Comparison of ENCODE assay signal across 15 cellular contexts in genomic region chr7:1942704-1943294, GRCh38.
DNase-seq lines count a peak whose midpoint lies in the region; ATAC-seq and TF ChIP-seq lines count a peak whose summit lies in the region.
"Had no signal": no experiment of that assay in that cellular context is flagged by ENCODE, and none has a peak within 500 bp of the region (broad histone marks: within the 10 kb centered on the region; RNA-seq: fewer than 3 reads in every experiment).

No MANE protein-coding gene starts in this region.

- no peaks in the 10 kb centered on the region for H3K27me3 ChIP-seq in ectodermal cell (ENCODE audit: control insufficient read depth, insufficient read depth, low read length, poor library complexity, severe bottlenecking)
- no peaks in the 10 kb centered on the region for H3K27me3 ChIP-seq in neuronal stem cell (ENCODE audit: control insufficient read depth in 3 of 3, insufficient read depth in 3 of 3, low read depth in 1 of 3, low read length in 3 of 3)
- no peaks in the 10 kb centered on the region for H3K27me3 ChIP-seq in gastroesophageal sphincter
- H3K27me3 ChIP-seq: left lung had no signal

- H2BK15ac ChIP-seq in neuronal stem cell (ENCODE audit: low read length), result no peak overlapping the region

- no peak for TF ChIP-seq EP300 in gastroesophageal sphincter (IDR thresholded peaks at IDR 0.05)

- H3K27ac ChIP-seq in ectodermal cell (ENCODE audit: insufficient read depth, low read depth, low read length, poor library complexity, severe bottlenecking), result peak overlapping the region; percentile 16
- H3K27ac ChIP-seq in neuronal stem cell (replicated peaks; ENCODE audit: low read length), result no peak overlapping the region
- no peak overlapping the region for H3K27ac ChIP-seq in gastroesophageal sphincter
- H3K27ac ChIP-seq: WERI-Rb-1 had no signal

- WGBS in ectodermal cell, 2 experiments, result 66 to 67% methylated on average over 10 of the region's 10 CpGs
- WGBS in neuronal stem cell (ENCODE audit: extremely low coverage in 2 of 2, insufficient read length in 2 of 2, insufficient replicate concordance in 1 of 2), 2 donors, result no CpG with 5 or more reads among the region's 10 CpGs
- WGBS in gastroesophageal sphincter (ENCODE audit: low coverage in 1 of 2), 2 donors, result 75 to 88% methylated on average over 4 to 8 of the region's 10 CpGs

- no peak overlapping the region for H2BK120ac ChIP-seq in neuronal stem cell (ENCODE audit: low read depth, low read length)

- H3K36me3 ChIP-seq in ectodermal cell (ENCODE audit: control insufficient read depth, insufficient read depth, low read length) (no peaks in the 10 kb centered on the region), neuronal stem cell (replicated peaks in 1 of 2; ENCODE audit: control insufficient read depth in 2 of 2, insufficient read depth in 2 of 2, low read length in 2 of 2) (no peaks in the 10 kb centered on the region), gastroesophageal sphincter (no peaks in the 10 kb centered on the region)
- H3K36me3 ChIP-seq: left lung, WERI-Rb-1 had no signal

- no peak for ATAC-seq in activated naive CD8-positive, alpha-beta T cell treated with anti-CD3 and anti-CD28 coated beads, Interleukin-2, amount 10 ng/mL, durations not matched to agents 7 days and 5 days (ENCODE audit: low read depth)
- ATAC-seq in activated naive CD8-positive, alpha-beta T cell treated with anti-CD3 and anti-CD28 coated beads, Interleukin-2, amount 50 U/mL, for 24 hours, result no peak
- no peak for ATAC-seq in gastroesophageal sphincter
- ATAC-seq in HG03520 (IDR thresholded peaks at IDR 0.05; ENCODE audit: unreplicated experiment), result no peak
- ATAC-seq: left lung had no signal

- no peak overlapping the region for H2BK12ac ChIP-seq in neuronal stem cell (ENCODE audit: low read length)

- no peak overlapping the region for H4K91ac ChIP-seq in neuronal stem cell (ENCODE audit: low read depth, low read length, poor library complexity)

- TF ChIP-seq CTCF in gastroesophageal sphincter (IDR thresholded peaks at IDR 0.05), result no peak

- H3K9ac ChIP-seq in neuronal stem cell (ENCODE audit: low read depth, low read length, poor library complexity), result no peak overlapping the region

- H3K18ac ChIP-seq in neuronal stem cell (ENCODE audit: low read length), result peak overlapping the region; percentile 86

- H3K4me3 ChIP-seq in ectodermal cell (ENCODE audit: insufficient read depth, low read depth, low read length) (no peak overlapping the region), neuronal stem cell (ENCODE audit: low read length in 2 of 2) (no peak overlapping the region), gastroesophageal sphincter (no peak overlapping the region)
- H3K4me3 ChIP-seq: left lung had no signal

- peak overlapping the region; percentile 14 for H2BK5ac ChIP-seq in neuronal stem cell (ENCODE audit: low read length)

- no peak overlapping the region for H4K8ac ChIP-seq in neuronal stem cell (ENCODE audit: low read depth, low read length)

- POLR2A ChIA-PET in activated naive CD8-positive, alpha-beta T cell treated with anti-CD3 and anti-CD28 coated beads, Interleukin-2, amount 10 ng/mL, durations not matched to agents 7 days and 5 days (lab: Charles Lee), result interaction anchor here (0.9 kb wide), 1 partner anchor 16 kb away, joined by 4 read pairs; no protein-coding TSS in a partner anchor

- H3K14ac ChIP-seq in neuronal stem cell (ENCODE audit: low read length), result no peak overlapping the region

- H2AFZ ChIP-seq in neuronal stem cell (ENCODE audit: low read length), result no peak overlapping the region

- H3K23ac ChIP-seq in neuronal stem cell (ENCODE audit: low read depth, low read length, poor library complexity), result peak overlapping the region; percentile 44

- peaks cover 42% of the 10 kb centered on the region for H3K4me1 Mint-ChIP-seq in activated naive CD8-positive, alpha-beta T cell treated with anti-CD3 and anti-CD28 coated beads, Interleukin-2, amount 10 ng/mL, durations not matched to agents 7 days and 5 days
- H3K4me1 Mint-ChIP-seq in activated naive CD8-positive, alpha-beta T cell treated with anti-CD3 and anti-CD28 coated beads, Interleukin-2, amount 50 U/mL, for 24 hours, result peaks cover 55% of the 10 kb centered on the region
- H3K4me1 Mint-ChIP-seq in IgD-negative memory B cell, result peaks cover 8 to 23% (median 19%) of the 10 kb centered on the region in 3 donors

- peak overlapping the region; percentile 72 for H3K4me3 Mint-ChIP-seq in activated naive CD8-positive, alpha-beta T cell treated with anti-CD3 and anti-CD28 coated beads, Interleukin-2, amount 10 ng/mL, durations not matched to agents 7 days and 5 days
- H3K4me3 Mint-ChIP-seq in activated naive CD8-positive, alpha-beta T cell treated with anti-CD3 and anti-CD28 coated beads, Interleukin-2, amount 50 U/mL, for 24 hours, result no peak overlapping the region
- peak overlapping the region in 2 of 4 donors; percentile 10 to 53 for H3K4me3 Mint-ChIP-seq in IgD-negative memory B cell

- H3K4me1 ChIP-seq in ectodermal cell (ENCODE audit: control insufficient read depth, insufficient read depth, low read length) (peaks cover 17% of the 10 kb centered on the region), neuronal stem cell (ENCODE audit: control insufficient read depth in 2 of 2, insufficient read depth in 1 of 2, low read depth in 1 of 2, low read length in 2 of 2) (peaks cover 11 to 20% of the 10 kb centered on the region in 2 donors), gastroesophageal sphincter (peaks cover 0 to 5% (median 0%) of the 10 kb centered on the region in 3 donors)

- no peaks in the 10 kb centered on the region for H3K9me3 Mint-ChIP-seq in activated naive CD8-positive, alpha-beta T cell treated with anti-CD3 and anti-CD28 coated beads, Interleukin-2, amount 10 ng/mL, durations not matched to agents 7 days and 5 days
- no peaks in the 10 kb centered on the region for H3K9me3 Mint-ChIP-seq in activated naive CD8-positive, alpha-beta T cell treated with anti-CD3 and anti-CD28 coated beads, Interleukin-2, amount 50 U/mL, for 24 hours
- H3K9me3 Mint-ChIP-seq in IgD-negative memory B cell, result no peaks in the 10 kb centered on the region

- H3K9me3 ChIP-seq in ectodermal cell (ENCODE audit: control insufficient read depth, low read length) (no peaks in the 10 kb centered on the region), neuronal stem cell (replicated peaks in 1 of 2; ENCODE audit: control insufficient read depth in 2 of 2, insufficient read depth in 1 of 2, low read depth in 1 of 2, low read length in 2 of 2) (peaks cover 6 to 10% of the 10 kb centered on the region in 2 donors), gastroesophageal sphincter (no peaks in the 10 kb centered on the region)
- H3K9me3 ChIP-seq: left lung had no signal

- H3K4me2 ChIP-seq in neuronal stem cell (ENCODE audit: insufficient read depth, low read length, poor library complexity, severe bottlenecking), result no peak overlapping the region

- TF ChIP-seq POLR2A in gastroesophageal sphincter (IDR thresholded peaks at IDR 0.05), result no peak

- peaks cover 5% of the 10 kb centered on the region for H3K36me3 Mint-ChIP-seq in activated naive CD8-positive, alpha-beta T cell treated with anti-CD3 and anti-CD28 coated beads, Interleukin-2, amount 10 ng/mL, durations not matched to agents 7 days and 5 days
- H3K36me3 Mint-ChIP-seq in activated naive CD8-positive, alpha-beta T cell treated with anti-CD3 and anti-CD28 coated beads, Interleukin-2, amount 50 U/mL, for 24 hours (ENCODE audit: low read depth), result peaks cover 3% of the 10 kb centered on the region
- H3K36me3 Mint-ChIP-seq in IgD-negative memory B cell, result peaks cover 3% of the 10 kb centered on the region

- H3K27me3 Mint-ChIP-seq in activated naive CD8-positive, alpha-beta T cell treated with anti-CD3 and anti-CD28 coated beads, Interleukin-2, amount 10 ng/mL, durations not matched to agents 7 days and 5 days, result peaks cover 4% of the 10 kb centered on the region
- H3K27me3 Mint-ChIP-seq in activated naive CD8-positive, alpha-beta T cell treated with anti-CD3 and anti-CD28 coated beads, Interleukin-2, amount 50 U/mL, for 24 hours, result no peaks in the 10 kb centered on the region
- no peaks in the 10 kb centered on the region for H3K27me3 Mint-ChIP-seq in IgD-negative memory B cell

- peak overlapping the region; percentile 93 for H2AK5ac ChIP-seq in neuronal stem cell (ENCODE audit: low read depth, low read length)

- no peak overlapping the region for H3K4ac ChIP-seq in neuronal stem cell (ENCODE audit: low read length)

- DNase-seq in activated naive CD8-positive, alpha-beta T cell treated with anti-CD3 and anti-CD28 coated beads, Interleukin-2, amount 10 ng/mL, durations not matched to agents 7 days and 5 days, result no peak
- DNase-seq in activated naive CD8-positive, alpha-beta T cell treated with anti-CD3 and anti-CD28 coated beads, Interleukin-2, amount 50 U/mL, for 24 hours, result no peak
- DNase-seq in neuronal stem cell (ENCODE audit: low spot score), result no peak
- DNase-seq in GM19238 (ENCODE audit: insufficient read length, low spot score), result no peak
- DNase-seq: activated naive CD4-positive, alpha-beta T cell treated with Interleukin-2 at 50 U/mL for 16 hours; effector CD8-positive, alpha-beta T cell; NCI-H187; NCI-H510A; stimulated activated CD4-positive, alpha-beta T cell treated with anti-CD3 and anti-CD28 coated beads, Interleukin-15, amount 100 ng/mL, for 24 hours; WERI-Rb-1 had no signal

- peaks cover 10% of the 10 kb centered on the region for H3K79me1 ChIP-seq in neuronal stem cell (ENCODE audit: low read depth, low read length)

- H3K27ac Mint-ChIP-seq in activated naive CD8-positive, alpha-beta T cell treated with anti-CD3 and anti-CD28 coated beads, Interleukin-2, amount 10 ng/mL, durations not matched to agents 7 days and 5 days, result peak overlapping the region; percentile 33
- no peak overlapping the region for H3K27ac Mint-ChIP-seq in activated naive CD8-positive, alpha-beta T cell treated with anti-CD3 and anti-CD28 coated beads, Interleukin-2, amount 50 U/mL, for 24 hours
- H3K27ac Mint-ChIP-seq in IgD-negative memory B cell, result peak overlapping the region in 2 of 3 donors; percentile 8 to 53
